Comparison of ENCODE assay signal across 8 cellular contexts in the genomic region with DNA sequence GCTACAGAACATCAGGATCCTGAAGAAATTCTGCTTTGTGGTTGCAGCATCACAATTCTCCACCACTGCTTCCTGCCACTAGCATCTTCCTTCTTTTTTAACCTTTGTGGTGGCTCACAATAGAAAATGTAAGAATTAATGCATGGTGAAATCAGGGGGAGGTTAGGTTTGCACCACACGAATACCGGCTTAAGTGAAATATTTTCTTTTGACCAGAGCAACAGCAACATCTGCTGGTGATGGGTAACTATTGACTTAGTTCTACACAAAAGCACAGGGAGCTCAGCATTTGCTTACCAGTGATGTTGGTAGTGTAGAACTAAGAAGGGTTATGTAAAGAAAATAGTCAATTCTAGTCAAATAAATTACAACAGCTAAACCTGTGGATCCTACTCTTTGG.
A peak's percentile ranks its signal among the peaks of the same experiment; 100 is the strongest.
DNase-seq lines count a peak whose midpoint lies in the region; ATAC-seq, FAIRE-seq and TF ChIP-seq lines count a peak whose summit lies in the region.

No MANE protein-coding gene starts in this region.

- DNase-seq in DND-41 (peak; percentile 5), HTR-8/SVneo (ENCODE audit: insufficient read length, low spot score) (peak; percentile 12), SKM-1 (lab: John Stamatoyannopoulos, UW; ENCODE audit: unreplicated experiment) (peak; percentile 97), iPS DF 19.7 (ENCODE audit: low read depth, low spot score) (peak; percentile 9), COR-L47 (lab: John Stamatoyannopoulos, UW) (no peak), activated gamma-delta T cell treated with Interleukin-2 at 50 U/mL for 16 hours (no peak)
- DNase-seq in activated naive CD4-positive, alpha-beta T cell (lab: John Stamatoyannopoulos, UW) = no peak

- no peak overlapping the region for H3K4me2 ChIP-seq in DND-41 (ENCODE audit: insufficient read depth, low read length)

- no peak for FAIRE-seq in HTR-8/SVneo (lab: Jason Lieb, UNC)

- no peaks in the 10 kb centered on the region for H3K4me1 ChIP-seq in DND-41 (ENCODE audit: insufficient read depth, low read length)

- no peak overlapping the region for H2AFZ ChIP-seq in DND-41 (ENCODE audit: low read depth, low read length)

- H3K9ac ChIP-seq in DND-41 (ENCODE audit: low read depth, low read length) = no peak overlapping the region

- H3K79me2 ChIP-seq in DND-41 (ENCODE audit: insufficient read depth, low read length) = no peaks in the 10 kb centered on the region

- no peaks in the 10 kb centered on the region for H3K9me3 ChIP-seq in DND-41 (ENCODE audit: insufficient read depth, low read length, severe bottlenecking)

- H3K4me3 ChIP-seq in DND-41 (ENCODE audit: low read depth in 1 of 2, low read length in 2 of 2) = no peak overlapping the region

- H3K27ac ChIP-seq in DND-41 (ENCODE audit: low read length) = no peak overlapping the region

- no peaks in the 10 kb centered on the region for H4K20me1 ChIP-seq in DND-41 (ENCODE audit: insufficient read depth, low read length)

- peak; percentile 49 for TF ChIP-seq CTCF in DND-41 (IDR thresholded peaks at IDR 0.05; ENCODE audit: borderline replicate concordance, extremely low read depth, low read length, poor library complexity, severe bottlenecking)

- no peaks in the 10 kb centered on the region for H3K36me3 ChIP-seq in DND-41 (ENCODE audit: insufficient read depth, low read length)

- ATAC-seq in DND-41 (ENCODE audit: insufficient read depth, low read depth) = peak; percentile 47
- ATAC-seq in GM19328 (IDR thresholded peaks at IDR 0.05; ENCODE audit: unreplicated experiment) = peak; percentile 74

- peaks cover 7% of the 10 kb centered on the region for H3K27me3 ChIP-seq in DND-41 (ENCODE audit: insufficient read depth, low read length, poor library complexity)

Comparison
In these comparisons a context has a peak if more than half of its experiments do, and no peak if none do; other contexts are left out.
1. DNase-seq: peak in DND-41 (single experiment), HTR-8/SVneo (single experiment), SKM-1 (single experiment) and iPS DF 19.7 (single experiment); none in COR-L47 (single experiment), activated gamma-delta T cell treated with Interleukin-2 at 50 U/mL for 16 hours (single experiment) and activated naive CD4-positive, alpha-beta T cell (0 of 4).